Comparison of ENCODE assay signal across 1 cellular context in the genomic region with DNA sequence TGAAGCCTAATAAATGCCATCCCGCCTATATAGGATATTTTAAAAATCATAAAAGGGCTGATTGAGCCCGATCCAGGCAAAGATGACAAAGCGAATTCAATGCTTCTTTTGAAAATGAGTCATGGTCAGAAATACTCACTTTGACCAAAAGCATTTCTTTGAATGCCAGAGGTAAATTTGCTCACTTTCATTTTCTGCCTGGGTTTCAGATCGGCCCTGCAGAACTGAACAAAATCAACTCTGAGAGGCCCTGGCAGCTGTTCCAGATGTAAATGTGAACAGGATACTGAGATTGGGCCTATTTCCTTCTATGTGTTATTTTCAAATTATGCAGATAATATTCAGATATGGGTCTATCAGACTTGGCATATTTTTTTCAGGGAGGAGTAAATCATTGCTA.
TF ChIP-seq lines count a peak whose summit lies in the region.

No MANE protein-coding gene starts in this region.

TF ChIP-seq in WTC11, 78 proteins besides CTCF, POLR2A, EP300 and RAD21 (continued from another document):
- TF ChIP-seq, protein P1, sequence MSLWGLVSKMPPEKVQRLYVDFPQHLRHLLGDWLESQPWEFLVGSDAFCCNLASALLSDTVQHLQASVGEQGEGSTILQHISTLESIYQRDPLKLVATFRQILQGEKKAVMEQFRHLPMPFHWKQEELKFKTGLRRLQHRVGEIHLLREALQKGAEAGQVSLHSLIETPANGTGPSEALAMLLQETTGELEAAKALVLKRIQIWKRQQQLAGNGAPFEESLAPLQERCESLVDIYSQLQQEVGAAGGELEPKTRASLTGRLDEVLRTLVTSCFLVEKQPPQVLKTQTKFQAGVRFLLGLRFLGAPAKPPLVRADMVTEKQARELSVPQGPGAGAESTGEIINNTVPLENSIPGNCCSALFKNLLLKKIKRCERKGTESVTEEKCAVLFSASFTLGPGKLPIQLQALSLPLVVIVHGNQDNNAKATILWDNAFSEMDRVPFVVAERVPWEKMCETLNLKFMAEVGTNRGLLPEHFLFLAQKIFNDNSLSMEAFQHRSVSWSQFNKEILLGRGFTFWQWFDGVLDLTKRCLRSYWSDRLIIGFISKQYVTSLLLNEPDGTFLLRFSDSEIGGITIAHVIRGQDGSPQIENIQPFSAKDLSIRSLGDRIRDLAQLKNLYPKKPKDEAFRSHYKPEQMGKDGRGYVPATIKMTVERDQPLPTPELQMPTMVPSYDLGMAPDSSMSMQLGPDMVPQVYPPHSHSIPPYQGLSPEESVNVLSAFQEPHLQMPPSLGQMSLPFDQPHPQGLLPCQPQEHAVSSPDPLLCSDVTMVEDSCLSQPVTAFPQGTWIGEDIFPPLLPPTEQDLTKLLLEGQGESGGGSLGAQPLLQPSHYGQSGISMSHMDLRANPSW (CRISPR knock-in tag; conservative IDR thresholded peaks at IDR 0.05; ENCODE audit: low read depth), result no peak
